24 cellular contexts compared by ENCODE assay signal in genomic region chr2:16189019-16189850, GRCh38.
DNase-seq lines count a peak whose midpoint lies in the region; TF ChIP-seq lines count a peak whose summit lies in the region.
"Had no signal": no experiment of that assay in that cellular context is flagged by ENCODE, and none has a peak within 500 bp of the region (broad histone marks: within the 10 kb centered on the region; RNA-seq: fewer than 3 reads in every experiment).

No MANE protein-coding gene starts in this region.

- H4K20me1 ChIP-seq in neural progenitor cell (ENCODE audit: low read depth): no peaks in the 10 kb centered on the region

- no peaks in the 10 kb centered on the region for H3K9me3 ChIP-seq in neural progenitor cell (ENCODE audit: low read depth)
- H3K9me3 ChIP-seq: adrenal gland, body of pancreas, gastroesophageal sphincter, left lung, prostate gland, stomach, tibial artery had no signal

- no peaks in the 10 kb centered on the region for H3K27me3 ChIP-seq in neural progenitor cell
- H3K27me3 ChIP-seq: adrenal gland, body of pancreas, gastroesophageal sphincter, left lung, stomach, tibial artery had no signal

- H3K4me1 ChIP-seq in neural progenitor cell: peaks cover 31% of the 10 kb centered on the region
- H3K4me1 ChIP-seq: adrenal gland, body of pancreas, gastroesophageal sphincter, left lung, prostate gland, tibial artery had no signal

- H3K4me2 ChIP-seq in neural progenitor cell: no peak overlapping the region

- no peaks in the 10 kb centered on the region for H3K79me2 ChIP-seq in neural progenitor cell (ENCODE audit: low read depth)

- H3K36me3 Mint-ChIP-seq in neural progenitor cell: peaks cover 2% of the 10 kb centered on the region
- H3K36me3 Mint-ChIP-seq in activated naive CD8-positive, alpha-beta T cell treated with anti-CD3 and anti-CD28 coated beads for 36 hours: no peaks in the 10 kb centered on the region
- H3K36me3 Mint-ChIP-seq: CD4-positive, CD25-positive, alpha-beta regulatory T cell had no signal

- no peak overlapping the region for H3K4me3 ChIP-seq in neural progenitor cell
- H3K4me3 ChIP-seq: adrenal gland, body of pancreas, gastroesophageal sphincter, left lung, prostate gland, stomach, tibial artery had no signal

- no peak for TF ChIP-seq CTCF in neural progenitor cell (IDR thresholded peaks at IDR 0.05)

- peak in 2 of 3 experiments; percentile 43 to 98 for DNase-seq in NCI-H1417 (lab: John Stamatoyannopoulos, UW)
- DNase-seq in NCI-H1417 treated with DMSO at 0.1 percent for 48 hours (lab: John Stamatoyannopoulos, UW): no peak
- DNase-seq in NCI-H146 treated with DMSO at 0.1 percent for 48 hours (lab: John Stamatoyannopoulos, UW; ENCODE audit: unreplicated experiment): peak; percentile 32
- DNase-seq in NCI-H526 treated with DMSO at 0.1 percent for 48 hours (lab: John Stamatoyannopoulos, UW): peak; percentile 100
- no peak for DNase-seq in neural progenitor cell (ENCODE audit: low spot score)
- no peak for DNase-seq in stimulated activated CD4-positive, alpha-beta T cell treated with anti-CD3 and anti-CD28 coated beads, Interleukin-4, amount 100 ng/mL, for 4 hours
- no peak for DNase-seq in activated naive CD8-positive, alpha-beta T cell treated with anti-CD3 and anti-CD28 coated beads for 36 hours
- DNase-seq in stimulated activated CD4-positive, alpha-beta T cell treated with anti-CD3 and anti-CD28 coated beads, Interleukin-4, amount 100 ng/mL, for 24 hours: no peak
- DNase-seq: activated CD4-positive, alpha-beta T cell treated with anti-CD3 and anti-CD28 coated beads, Interleukin-2, amount 10 ng/mL, durations not matched to agents 7 days and 5 days; activated gamma-delta T cell treated with Interleukin-2 at 50 U/mL for 16 hours; activated T-cell treated with anti-CD3 and anti-CD28 coated beads, Interleukin-2, amount 50 U/mL, for 4 hours; adrenal gland; body of pancreas; CD4-positive, CD25-positive, alpha-beta regulatory T cell; hippocampal formation; left lung; mesenchymal stem cell; MV-4-11; SHP77 treated with DMSO at 0.1 percent for 48 hours; stomach; tibial artery had no signal

- H3K27me3 Mint-ChIP-seq in neural progenitor cell (ENCODE audit: insufficient read depth, low read depth): peaks cover 16% of the 10 kb centered on the region
- no peaks in the 10 kb centered on the region for H3K27me3 Mint-ChIP-seq in activated naive CD8-positive, alpha-beta T cell treated with anti-CD3 and anti-CD28 coated beads for 36 hours
- H3K27me3 Mint-ChIP-seq: activated CD4-positive, alpha-beta T cell treated with anti-CD3 and anti-CD28 coated beads, Interleukin-2, amount 10 ng/mL, durations not matched to agents 7 days and 5 days; CD4-positive, CD25-positive, alpha-beta regulatory T cell had no signal

- no peak overlapping the region for H2AFZ ChIP-seq in neural progenitor cell (replicated peaks)

- no peaks in the 10 kb centered on the region for H3K36me3 ChIP-seq in neural progenitor cell
- H3K36me3 ChIP-seq: adrenal gland, gastroesophageal sphincter, left lung, prostate gland, stomach, tibial artery had no signal

- no peak overlapping the region for H3K27ac ChIP-seq in neural progenitor cell
- H3K27ac ChIP-seq: adrenal gland, body of pancreas, gastroesophageal sphincter, left lung, prostate gland, stomach, tibial artery, VCaP had no signal

- H3K9ac ChIP-seq in neural progenitor cell: no peak overlapping the region

- H3K9me3 Mint-ChIP-seq in neural progenitor cell: no peaks in the 10 kb centered on the region
- no peaks in the 10 kb centered on the region for H3K9me3 Mint-ChIP-seq in activated naive CD8-positive, alpha-beta T cell treated with anti-CD3 and anti-CD28 coated beads for 36 hours
- H3K9me3 Mint-ChIP-seq: activated CD4-positive, alpha-beta T cell treated with anti-CD3 and anti-CD28 coated beads, Interleukin-2, amount 10 ng/mL, durations not matched to agents 7 days and 5 days; activated T-cell treated with anti-CD3 and anti-CD28 coated beads, Interleukin-2, amount 50 U/mL, for 4 hours had no signal

- H3K4me1 Mint-ChIP-seq in neural progenitor cell: peaks cover 61% of the 10 kb centered on the region
- no peaks in the 10 kb centered on the region for H3K4me1 Mint-ChIP-seq in activated naive CD8-positive, alpha-beta T cell treated with anti-CD3 and anti-CD28 coated beads for 36 hours
- H3K4me1 Mint-ChIP-seq: activated CD4-positive, alpha-beta T cell treated with anti-CD3 and anti-CD28 coated beads, Interleukin-2, amount 10 ng/mL, durations not matched to agents 7 days and 5 days; CD4-positive, CD25-positive, alpha-beta regulatory T cell had no signal

- no peak overlapping the region for H3K4me3 Mint-ChIP-seq in neural progenitor cell
- H3K4me3 Mint-ChIP-seq in activated naive CD8-positive, alpha-beta T cell treated with anti-CD3 and anti-CD28 coated beads for 36 hours: no peak overlapping the region
- H3K4me3 Mint-ChIP-seq: activated CD4-positive, alpha-beta T cell treated with anti-CD3 and anti-CD28 coated beads, Interleukin-2, amount 10 ng/mL, durations not matched to agents 7 days and 5 days; activated T-cell treated with anti-CD3 and anti-CD28 coated beads, Interleukin-2, amount 50 U/mL, for 4 hours; CD4-positive, CD25-positive, alpha-beta regulatory T cell had no signal

- peaks cover 9% of the 10 kb centered on the region for H3F3A ChIP-seq in neural progenitor cell (ENCODE audit: low read depth)

- peak overlapping the region; percentile 39 for H3K27ac Mint-ChIP-seq in neural progenitor cell
- H3K27ac Mint-ChIP-seq in activated naive CD8-positive, alpha-beta T cell treated with anti-CD3 and anti-CD28 coated beads for 36 hours: no peak overlapping the region
- H3K27ac Mint-ChIP-seq: activated CD4-positive, alpha-beta T cell treated with anti-CD3 and anti-CD28 coated beads, Interleukin-2, amount 10 ng/mL, durations not matched to agents 7 days and 5 days; CD4-positive, CD25-positive, alpha-beta regulatory T cell had no signal

Comparison
In these comparisons a context has a peak if more than half of its experiments do, and no peak if none do; other contexts are left out.
1. DNase-seq: peak in NCI-H1417 (2 of 3), NCI-H146 treated with DMSO at 0.1 percent for 48 hours (single experiment) and NCI-H526 treated with DMSO at 0.1 percent for 48 hours (single experiment); none in NCI-H1417 treated with DMSO at 0.1 percent for 48 hours (single experiment), neural progenitor cell (single experiment), stimulated activated CD4-positive, alpha-beta T cell treated with anti-CD3 and anti-CD28 coated beads, Interleukin-4, amount 100 ng/mL, for 4 hours (0 of 2), activated naive CD8-positive, alpha-beta T cell treated with anti-CD3 and anti-CD28 coated beads for 36 hours (single experiment) and stimulated activated CD4-positive, alpha-beta T cell treated with anti-CD3 and anti-CD28 coated beads, Interleukin-4, amount 100 ng/mL, for 24 hours (single experiment).